ENCODE assay signal across 8 cellular contexts in the genomic region with DNA sequence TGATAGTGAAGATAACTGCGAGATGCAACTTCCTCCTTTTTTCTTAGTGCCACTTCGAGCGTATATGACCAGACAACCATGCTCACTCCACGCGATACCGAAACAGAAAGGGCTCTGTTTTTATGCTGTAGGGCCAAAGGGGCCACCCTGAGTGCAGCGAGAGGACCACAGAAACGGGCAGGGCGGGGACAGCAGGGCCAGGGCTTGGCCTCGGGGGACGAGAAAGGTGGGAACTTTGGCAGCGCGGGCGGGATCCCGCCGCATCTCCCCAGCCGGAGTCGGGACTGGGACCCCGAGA. TPM values are rescaled to one million over a fixed set of nuclear protein-coding genes. Genes with fewer than 3 reads are reported as not detected.
DNase-seq lines count a peak whose midpoint lies in the region; ATAC-seq lines count a peak whose summit lies in the region.

No MANE protein-coding gene starts in this region.

- peak overlapping the region; percentile 90 for H3K27ac Mint-ChIP-seq in activated CD4-positive, alpha-beta memory T cell treated with anti-CD3 and anti-CD28 coated beads for 36 hours
- peak overlapping the region; percentile 98 for H3K27ac Mint-ChIP-seq in stimulated activated memory B cell treated with anti-CD40 and anti-IgM and Interleukin-4, amounts not matched to agents 10 μg/mL and 1 μg/mL and 100 μg/mL, for 72 hours

- H3K4me1 ChIP-seq in effector memory CD4-positive, alpha-beta T cell (ENCODE audit: control insufficient read depth, insufficient read depth, low read length, poor library complexity, severe bottlenecking): peaks cover 3% of the 10 kb centered on the region
- H3K4me1 ChIP-seq in mesodermal cell (ENCODE audit: control insufficient read depth, insufficient read depth, low read length, poor library complexity, severe bottlenecking): no peaks in the 10 kb centered on the region

- POLR2A ChIA-PET in activated CD4-positive, alpha-beta memory T cell treated with anti-CD3 and anti-CD28 coated beads for 36 hours (lab: Charles Lee): interaction anchor here (1.1 to 1.5 kb wide), 4 partner anchors 14 to 122 kb away, joined by 3 to 5 read pairs (median 3); no protein-coding TSS in a partner anchor

- no peaks in the 10 kb centered on the region for H3K27me3 Mint-ChIP-seq in activated CD4-positive, alpha-beta memory T cell treated with anti-CD3 and anti-CD28 coated beads for 36 hours
- H3K27me3 Mint-ChIP-seq in stimulated activated memory B cell treated with anti-CD40 and anti-IgM and Interleukin-4, amounts not matched to agents 10 μg/mL and 1 μg/mL and 100 μg/mL, for 72 hours: no peaks in the 10 kb centered on the region

- no peaks in the 10 kb centered on the region for H3K9me3 Mint-ChIP-seq in activated CD4-positive, alpha-beta memory T cell treated with anti-CD3 and anti-CD28 coated beads for 36 hours
- H3K9me3 Mint-ChIP-seq in stimulated activated memory B cell treated with anti-CD40 and anti-IgM and Interleukin-4, amounts not matched to agents 10 μg/mL and 1 μg/mL and 100 μg/mL, for 72 hours: no peaks in the 10 kb centered on the region

- CTCF ChIA-PET in activated CD4-positive, alpha-beta memory T cell treated with anti-CD3 and anti-CD28 coated beads for 36 hours (lab: Charles Lee): interaction anchor here (0.6 to 4.8 kb wide), 15 partner anchors 10 to 330 kb away, joined by 3 to 43 read pairs (median 4); no protein-coding TSS in a partner anchor

- H3K4me3 Mint-ChIP-seq in activated CD4-positive, alpha-beta memory T cell treated with anti-CD3 and anti-CD28 coated beads for 36 hours: peak overlapping the region; percentile 88
- H3K4me3 Mint-ChIP-seq in stimulated activated memory B cell treated with anti-CD40 and anti-IgM and Interleukin-4, amounts not matched to agents 10 μg/mL and 1 μg/mL and 100 μg/mL, for 72 hours: peak overlapping the region; percentile 95

- peak overlapping the region; percentile 92 for H3K4me3 ChIP-seq in effector memory CD4-positive, alpha-beta T cell (ENCODE audit: insufficient read depth, low read depth, low read length, poor library complexity, severe bottlenecking)
- peak overlapping the region; percentile 79 for H3K4me3 ChIP-seq in mesodermal cell (ENCODE audit: extremely low read depth, insufficient read depth, low read length, poor library complexity, severe bottlenecking)

- no peaks in the 10 kb centered on the region for H3K36me3 ChIP-seq in effector memory CD4-positive, alpha-beta T cell (ENCODE audit: control insufficient read depth, insufficient read depth, low read length)
- no peaks in the 10 kb centered on the region for H3K36me3 ChIP-seq in mesodermal cell (ENCODE audit: control insufficient read depth, insufficient read depth, low read length)

- no peaks in the 10 kb centered on the region for H3K9me3 ChIP-seq in effector memory CD4-positive, alpha-beta T cell (ENCODE audit: control insufficient read depth, low read length)
- no peaks in the 10 kb centered on the region for H3K9me3 ChIP-seq in mesodermal cell (ENCODE audit: control insufficient read depth, low read length)

- H3K27ac ChIP-seq in effector memory CD4-positive, alpha-beta T cell (ENCODE audit: insufficient read depth, low read length, poor library complexity, severe bottlenecking): peak overlapping the region; percentile 86
- H3K27ac ChIP-seq in mesodermal cell (ENCODE audit: low read depth, low read length, severe bottlenecking): no peak overlapping the region

- H3K36me3 Mint-ChIP-seq in activated CD4-positive, alpha-beta memory T cell treated with anti-CD3 and anti-CD28 coated beads for 36 hours: peaks cover 7% of the 10 kb centered on the region
- H3K36me3 Mint-ChIP-seq in stimulated activated memory B cell treated with anti-CD40 and anti-IgM and Interleukin-4, amounts not matched to agents 10 μg/mL and 1 μg/mL and 100 μg/mL, for 72 hours: peaks cover 10% of the 10 kb centered on the region

- DNase-seq in NCI-H2107 treated with DMSO at 0.1 percent for 48 hours (lab: John Stamatoyannopoulos, UW; ENCODE audit: unreplicated experiment): peak; percentile 20
- DNase-seq in NCI-H2107 (lab: John Stamatoyannopoulos, UW): no peak
- DNase-seq in NCI-H526 treated with DMSO at 0.1 percent for 48 hours (lab: John Stamatoyannopoulos, UW): peak; percentile 58
- DNase-seq in activated CD4-positive, alpha-beta memory T cell treated with anti-CD3 and anti-CD28 coated beads for 36 hours: peak; percentile 77
- peak; percentile 35 to 57 (median 41) for DNase-seq in effector memory CD4-positive, alpha-beta T cell

- intact Hi-C loops in activated CD4-positive, alpha-beta memory T cell treated with anti-CD3 and anti-CD28 coated beads for 36 hours (cut with micrococcal nuclease): loop anchor here (1.0 to 10.0 kb wide), 2 partner anchors 9 to 1935 kb away; no protein-coding TSS in a partner anchor

- ATAC-seq in HG02973 (IDR thresholded peaks at IDR 0.05; ENCODE audit: unreplicated experiment): peak; percentile 70
- ATAC-seq in stimulated activated memory B cell treated with anti-CD40 and anti-IgM and Interleukin-4, amounts not matched to agents 10 μg/mL and 1 μg/mL and 100 μg/mL, for 72 hours: peak; percentile 92

- 1% methylated on average over 16 of the region's 19 CpGs for WGBS in mesodermal cell (ENCODE audit: insufficient coverage in 2 of 2), 2 experiments

- H3K27me3 ChIP-seq in effector memory CD4-positive, alpha-beta T cell (replicated peaks; ENCODE audit: control insufficient read depth, insufficient read depth, low read length, poor library complexity, severe bottlenecking): no peaks in the 10 kb centered on the region

- H3K4me1 Mint-ChIP-seq in activated CD4-positive, alpha-beta memory T cell treated with anti-CD3 and anti-CD28 coated beads for 36 hours (ENCODE audit: low read depth): peaks cover 42% of the 10 kb centered on the region
- H3K4me1 Mint-ChIP-seq in stimulated activated memory B cell treated with anti-CD40 and anti-IgM and Interleukin-4, amounts not matched to agents 10 μg/mL and 1 μg/mL and 100 μg/mL, for 72 hours: peaks cover 45% of the 10 kb centered on the region

RNA-seq across cellular contexts. Expression of a gene that starts 0.5 kb away (rescaled TPM):
- 10 to 100 TPM; 44.6 to 52.4 TPM for total RNA-seq in activated CD4-positive, alpha-beta memory T cell treated with anti-CD3 and anti-CD28 coated beads for 36 hours
- 9.7 TPM for polyA plus RNA-seq in mesodermal cell (2013, experiment 1 of 2)
- 10.1 TPM for polyA plus RNA-seq in mesodermal cell (2013, experiment 2 of 2)

RNA-seq across cellular contexts. Expression of a gene that starts 7.0 kb away (rescaled TPM):
- total RNA-seq in activated CD4-positive, alpha-beta memory T cell treated with anti-CD3 and anti-CD28 coated beads for 36 hours: 1 to 10 TPM; 2.3 to 2.6 TPM
- not detected for polyA plus RNA-seq in mesodermal cell (2013, experiment 1 of 2)
- polyA plus RNA-seq in mesodermal cell (2013, experiment 2 of 2): not detected
